Comparison of ENCODE assay signal across 20 cellular contexts in genomic region chr14:85247071-85247470, GRCh38.
A peak's percentile ranks its signal among the peaks of the same experiment; 100 is the strongest.
DNase-seq lines count a peak whose midpoint lies in the region; TF ChIP-seq lines count a peak whose summit lies in the region.
"Had no signal": no experiment of that assay in that cellular context is flagged by ENCODE, and none has a peak within 500 bp of the region (broad histone marks: within the 10 kb centered on the region; RNA-seq: fewer than 3 reads in every experiment).

No MANE protein-coding gene starts in this region.

- no peak overlapping the region for H3K18ac ChIP-seq in H9 (ENCODE audit: insufficient read length, low read depth, low read length)

- no peaks in the 10 kb centered on the region for H3K79me2 ChIP-seq in H9 (ENCODE audit: insufficient read depth, low read length)

- H4K8ac ChIP-seq in H9 (replicated peaks; ENCODE audit: insufficient read length, low read depth, low read length): no peak overlapping the region

- H3K9me3 ChIP-seq in H9 (ENCODE audit: control insufficient read depth, low read depth, low read length): no peaks in the 10 kb centered on the region
- H3K9me3 ChIP-seq: HAP-1 had no signal

- H3K9me3 Mint-ChIP-seq in nephron: peaks cover 3% of the 10 kb centered on the region
- H3K9me3 Mint-ChIP-seq in H9: no peaks in the 10 kb centered on the region
- H3K9me3 Mint-ChIP-seq: GM23338 had no signal

- no peak overlapping the region for H3K23ac ChIP-seq in H9 (ENCODE audit: insufficient read length, low read depth, low read length)

- H3K27ac ChIP-seq in H9 (ENCODE audit: insufficient read length, low read depth, low read length): no peak overlapping the region
- H3K27ac ChIP-seq: BLaER1 treated with 17β-estradiol and CSF1 and Interleukin-3, amounts not matched to agents 10 nM and 100 nM had no signal

- no peak overlapping the region for H2BK5ac ChIP-seq in H9 (ENCODE audit: insufficient read length, low read length)

- H3K36me3 Mint-ChIP-seq in nephron (ENCODE audit: low read depth) (no peaks in the 10 kb centered on the region), H9 (ENCODE audit: insufficient read depth in 1 of 3, low read depth in 3 of 3) (no peaks in the 10 kb centered on the region)
- H3K36me3 Mint-ChIP-seq: IgD-negative memory B cell, T-cell had no signal

- H2BK12ac ChIP-seq in H9 (ENCODE audit: insufficient read length, low read depth, low read length): no peak overlapping the region

- no peak overlapping the region for H3K14ac ChIP-seq in H9 (ENCODE audit: insufficient read depth, low read length)

- H4K5ac ChIP-seq in H9 (ENCODE audit: insufficient read length, low read depth, low read length): no peak overlapping the region

- no peak overlapping the region for H2BK120ac ChIP-seq in H9 (ENCODE audit: low read depth, low read length, poor library complexity, severe bottlenecking)

- H3K56ac ChIP-seq in H9 (ENCODE audit: insufficient read length, low read depth, low read length): no peak overlapping the region

- H3K27me3 ChIP-seq in H9 (ENCODE audit: insufficient read depth, low read length): no peaks in the 10 kb centered on the region
- H3K27me3 ChIP-seq: BLaER1 treated with 17β-estradiol and CSF1 and Interleukin-3, amounts not matched to agents 10 nM and 100 nM had no signal

- H4K20me1 ChIP-seq in H9 (ENCODE audit: control insufficient read depth, insufficient read depth, insufficient read length): no peaks in the 10 kb centered on the region
- H4K20me1 ChIP-seq: BLaER1 treated with 17β-estradiol and CSF1 and Interleukin-3, amounts not matched to agents 10 nM and 100 nM had no signal

- H3K23me2 ChIP-seq in H9 (ENCODE audit: insufficient read length, low read depth, low read length, poor library complexity, severe bottlenecking): no peaks in the 10 kb centered on the region

- no peak overlapping the region for H3K4me2 ChIP-seq in H9 (ENCODE audit: insufficient read depth, insufficient read length, low read length)
- H3K4me2 ChIP-seq: BLaER1 treated with 17β-estradiol and CSF1 and Interleukin-3, amounts not matched to agents 10 nM and 100 nM; GM23338 had no signal

- H2AK5ac ChIP-seq in H9 (ENCODE audit: insufficient read length, low read length): no peak overlapping the region

- no peaks in the 10 kb centered on the region for H3K79me1 ChIP-seq in H9 (ENCODE audit: insufficient read depth, low read depth, low read length, poor library complexity, severe bottlenecking)

- H3K27me3 Mint-ChIP-seq in nephron (ENCODE audit: low read depth) (peaks cover 4% of the 10 kb centered on the region), H9 (ENCODE audit: low read depth) (no peaks in the 10 kb centered on the region)
- H3K27me3 Mint-ChIP-seq: CD4-positive, alpha-beta T cell; IgD-negative memory B cell; T-cell had no signal

- H3K9ac ChIP-seq in H9 (ENCODE audit: extremely low read depth, insufficient read length, low read length): no peak overlapping the region
- H3K9ac ChIP-seq: BLaER1 treated with 17β-estradiol and CSF1 and Interleukin-3, amounts not matched to agents 10 nM and 100 nM had no signal

- H4K91ac ChIP-seq in H9 (ENCODE audit: insufficient read length, low read depth, low read length): no peak overlapping the region

- no peak overlapping the region for H2BK20ac ChIP-seq in H9 (ENCODE audit: low read depth, low read length, poor library complexity, severe bottlenecking)

- H2BK15ac ChIP-seq in H9 (ENCODE audit: low read depth, low read length): no peak overlapping the region

- H3K27ac Mint-ChIP-seq in nephron (peak overlapping the region in 2 of 3 experiments; percentile 53 to 85), H9 (no peak overlapping the region)
- H3K27ac Mint-ChIP-seq: CD4-positive, alpha-beta T cell; GM23338; IgD-negative memory B cell; T-cell; T-helper 2 cell treated with Interferon-gamma antibody and Interleukin-4, amounts not matched to agents 5 μg/mL and 100 μg/mL, for 36 hours had no signal

- TF ChIP-seq CTCF in nephron (IDR thresholded peaks at IDR 0.05; ENCODE audit: unreplicated experiment in 3 of 3): no peak
- TF ChIP-seq CTCF in H9 (conservative IDR thresholded peaks at IDR 0.05): no peak

- no peak overlapping the region for H3K4ac ChIP-seq in H9 (ENCODE audit: low read depth, low read length)

- H3T11ph ChIP-seq in H9 (ENCODE audit: low read length): no peak overlapping the region

- H3K4me1 Mint-ChIP-seq in nephron (peaks cover 61% of the 10 kb centered on the region), H9 (peaks cover 24 to 28% of the 10 kb centered on the region in 2 experiments)
- H3K4me1 Mint-ChIP-seq: IgD-negative memory B cell, T-cell had no signal

- DNase-seq in NCI-H2107 treated with DMSO at 0.1 percent for 48 hours (lab: John Stamatoyannopoulos, UW; ENCODE audit: unreplicated experiment): peak; percentile 24
- DNase-seq in NCI-H2107 (lab: John Stamatoyannopoulos, UW): no peak
- peak; percentile 98 for DNase-seq in NCI-H1694 treated with DMSO at 0.1 percent for 48 hours (lab: John Stamatoyannopoulos, UW)
- peak; percentile 76 for DNase-seq in NCI-H69 (lab: John Stamatoyannopoulos, UW)
- DNase-seq in H9: no peak
- no peak for DNase-seq in A172 (ENCODE audit: low spot score)
- DNase-seq in NCI-H2227 treated with DMSO at 0.1 percent for 48 hours (lab: John Stamatoyannopoulos, UW): no peak
- DNase-seq: CD4-positive, alpha-beta T cell; NCI-H1092; NCI-H1436 treated with DMSO at 0.1 percent for 48 hours; NCI-H82; Right ventricle myocardium superior; RPMI8226; T-cell had no signal

- H3K4me3 Mint-ChIP-seq in nephron (no peak overlapping the region), H9 (no peak overlapping the region)
- H3K4me3 Mint-ChIP-seq: CD4-positive, alpha-beta T cell; GM23338; IgD-negative memory B cell; T-cell; T-helper 2 cell treated with Interferon-gamma antibody and Interleukin-4, amounts not matched to agents 5 μg/mL and 100 μg/mL, for 36 hours had no signal

- H2AFZ ChIP-seq in H9 (ENCODE audit: low read length): no peak overlapping the region
- H2AFZ ChIP-seq: GM23338 had no signal

- H3K4me1 ChIP-seq in H9 (ENCODE audit: insufficient read depth, low read length): peaks cover 3% of the 10 kb centered on the region; the same call in 1 of the 2 replicates
- H3K4me1 ChIP-seq: BLaER1 treated with 17β-estradiol and CSF1 and Interleukin-3, amounts not matched to agents 10 nM and 100 nM had no signal

- no CpG with 5 or more reads among the region's 3 CpGs for WGBS in H9 (ENCODE audit: extremely low coverage, insufficient read length, low lambda C conversion rate)

Comparison
In these comparisons a context has a peak if more than half of its experiments do, and no peak if none do; other contexts are left out.
1. DNase-seq: peak in NCI-H2107 treated with DMSO at 0.1 percent for 48 hours (single experiment), NCI-H1694 treated with DMSO at 0.1 percent for 48 hours (single experiment) and NCI-H69 (single experiment); none in NCI-H2107 (single experiment), H9 (single experiment), A172 (single experiment) and NCI-H2227 treated with DMSO at 0.1 percent for 48 hours (single experiment).
2. H3K27ac Mint-ChIP-seq: peak in nephron (2 of 3); none in H9 (0 of 3).